In the genomic region with DNA sequence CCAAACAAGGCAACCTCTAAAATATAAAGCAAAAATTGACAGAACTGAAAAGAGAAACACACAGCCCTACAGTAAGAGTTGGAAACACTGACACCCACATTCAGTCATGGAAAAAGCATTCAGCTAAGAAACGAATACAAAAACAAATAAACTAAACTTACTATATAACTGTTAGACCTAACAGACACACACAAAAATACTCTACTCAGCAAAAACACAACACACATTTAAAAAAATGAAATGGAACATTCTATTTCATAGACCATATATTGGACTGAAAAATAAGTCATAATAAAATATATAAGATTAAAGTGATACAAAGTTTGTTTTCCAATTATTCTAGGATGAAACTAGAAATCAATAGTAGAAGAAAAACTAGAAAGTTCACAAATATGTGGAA, we compare ENCODE assay signal across 19 cellular contexts.
DNase-seq lines count a peak whose midpoint lies in the region; ATAC-seq, FAIRE-seq and TF ChIP-seq lines count a peak whose summit lies in the region.
"Had no signal": no experiment of that assay in that cellular context is flagged by ENCODE, and none has a peak within 500 bp of the region (broad histone marks: within the 10 kb centered on the region; RNA-seq: fewer than 3 reads in every experiment).

No MANE protein-coding gene starts in this region.

- no TSS peak for BruUV-seq in HepG2 (replicated peaks; lab: Mats Ljungman, UMichigan)

- in situ Hi-C loops in HepG2 (cut with HindIII; ENCODE audit: extremely low pct_ligation_motif_present, low pct_unique_long_range_greater_than_20kb): no loop called here

- H3K9me3 Mint-ChIP-seq in immature natural killer cell: peaks cover 0 to 4% (median 0%) of the 10 kb centered on the region in 6 donors

- H3K4me3 Mint-ChIP-seq in immature natural killer cell: no peak overlapping the region
- H3K4me3 Mint-ChIP-seq: CD4-positive, CD25-positive, alpha-beta regulatory T cell; CD8-positive, alpha-beta memory T cell; GM23338 had no signal

- H3K4me2 ChIP-seq in HepG2 (ENCODE audit: low read depth, low read length): no peak overlapping the region
- H3K4me2 ChIP-seq: GM23338 had no signal

- TF ChIP-seq EP300 in HepG2 (IDR thresholded peaks at IDR 0.05; ENCODE audit: low read depth in 2 of 2, low read length in 2 of 2): no peak
- TF ChIP-seq EP300 in HepG2 (CRISPR knock-in tag; IDR thresholded peaks at IDR 0.05; ENCODE audit: borderline replicate concordance): no peak

- H3K9ac ChIP-seq in HepG2 (ENCODE audit: insufficient read depth, low read depth, low read length): no peak overlapping the region

- H3K4me1 Mint-ChIP-seq in immature natural killer cell: no peaks in the 10 kb centered on the region
- H3K4me1 Mint-ChIP-seq: CD4-positive, CD25-positive, alpha-beta regulatory T cell; CD8-positive, alpha-beta memory T cell; GM23338 had no signal

- no peaks in the 10 kb centered on the region for H3K36me3 Mint-ChIP-seq in immature natural killer cell
- H3K36me3 Mint-ChIP-seq: CD4-positive, CD25-positive, alpha-beta regulatory T cell; CD8-positive, alpha-beta memory T cell had no signal

- no peaks in the 10 kb centered on the region for H4K20me1 ChIP-seq in HepG2 (ENCODE audit: insufficient read depth, low read length)

- POLR2A ChIA-PET in HepG2 (lab: Yijun Ruan, JAX): no interaction called here

- DNase-seq in HepG2 (ENCODE audit: low spot score) (no peak), right lobe of liver (no peak), pancreas (no peak), GM10266 (ENCODE audit: extremely low spot score) (no peak), immature natural killer cell (no peak)
- DNase-seq: BE2C; C1 segment of cervical spinal cord; CD4-positive, CD25-positive, alpha-beta regulatory T cell; CD8-positive, alpha-beta memory T cell; COR-L47; HCEC 1CT; KBM-7 had no signal

- TF ChIP-seq POLR2A in HepG2 (IDR thresholded peaks at IDR 0.05; ENCODE audit: insufficient read depth in 1 of 2, low read depth in 2 of 2, low read length in 2 of 2) (no peak), right lobe of liver (IDR thresholded peaks at IDR 0.05) (no peak)

- ATAC-seq in HepG2: no peak
- ATAC-seq in right lobe of liver: no peak
- no peak for ATAC-seq in pancreas
- no peak for ATAC-seq in GM18520 (IDR thresholded peaks at IDR 0.05; ENCODE audit: unreplicated experiment)
- ATAC-seq: GM23338 had no signal

- intact Hi-C loops in HepG2 (cut with micrococcal nuclease; ENCODE audit: unreplicated experiment) (no loop called here), right lobe of liver (cut with DNase I) (no loop called here), pancreas (cut with DNase I) (no loop called here)

- H3K9me3 ChIP-seq in HepG2 (ENCODE audit: low read length) (peaks cover 34% of the 10 kb centered on the region), right lobe of liver (no peaks in the 10 kb centered on the region), pancreas (no peaks in the 10 kb centered on the region)
- H3K9me3 ChIP-seq: BE2C had no signal

- TF ChIP-seq RAD21 in HepG2 (CRISPR knock-in tag; IDR thresholded peaks at IDR 0.05): no peak

- H3K27ac Mint-ChIP-seq in immature natural killer cell: no peak overlapping the region
- H3K27ac Mint-ChIP-seq: CD4-positive, CD25-positive, alpha-beta regulatory T cell; CD8-positive, alpha-beta memory T cell; GM23338 had no signal

- H3K79me2 ChIP-seq in HepG2 (ENCODE audit: insufficient read depth, low read length): no peaks in the 10 kb centered on the region

- FAIRE-seq in HepG2 (lab: Jason Lieb, UNC) (no peak), colon (lab: Jason Lieb, UNC) (peak; percentile 96), pancreas (lab: Jason Lieb, UNC) (peak; percentile 95)
- FAIRE-seq: GM12892, GM18507, H54 had no signal

- TF ChIP-seq CTCF in HepG2 (CRISPR knock-in tag; IDR thresholded peaks at IDR 0.05) (no peak), right lobe of liver (IDR thresholded peaks at IDR 0.05) (no peak), pancreas (IDR thresholded peaks at IDR 0.05) (no peak), GM10266 (IDR thresholded peaks at IDR 0.05; ENCODE audit: control insufficient read depth, insufficient read depth, low read depth, missing control alignments) (no peak)

- CTCF ChIA-PET in HepG2 (lab: Yijun Ruan, JAX; ENCODE audit: low intra/inter-chr PET ratio, low total read pairs): no interaction called here

- H3K4me3 ChIP-seq in HepG2 (replicated peaks in 1 of 3; ENCODE audit: insufficient read depth in 1 of 3, low read depth in 2 of 3, low read length in 3 of 3): no peak overlapping the region
- H3K4me3 ChIP-seq in right lobe of liver: no peak overlapping the region
- H3K4me3 ChIP-seq in pancreas: no peak overlapping the region
- H3K4me3 ChIP-seq: GM23338 had no signal

- H3K36me3 ChIP-seq in HepG2 (replicated peaks in 1 of 2; ENCODE audit: control insufficient read depth in 1 of 2, insufficient read depth in 2 of 2, low read length in 2 of 2) (no peaks in the 10 kb centered on the region), right lobe of liver (no peaks in the 10 kb centered on the region), pancreas (no peaks in the 10 kb centered on the region)
- H3K36me3 ChIP-seq: BE2C had no signal

- no peak overlapping the region for H2AFZ ChIP-seq in HepG2 (ENCODE audit: low read length)
- H2AFZ ChIP-seq: GM23338 had no signal

- no peaks in the 10 kb centered on the region for H3K27me3 ChIP-seq in HepG2 (ENCODE audit: control insufficient read depth in 1 of 2, insufficient read depth in 2 of 2, low read length in 2 of 2)
- H3K27me3 ChIP-seq in right lobe of liver: peaks cover 0 to 3% of the 10 kb centered on the region in 2 donors
- peaks cover 0 to 25% (median 0%) of the 10 kb centered on the region in 4 donors for H3K27me3 ChIP-seq in pancreas
- H3K27me3 ChIP-seq: BE2C had no signal

- no peaks in the 10 kb centered on the region for H3K4me1 ChIP-seq in HepG2 (ENCODE audit: insufficient read depth, low read length)
- H3K4me1 ChIP-seq in right lobe of liver: no peaks in the 10 kb centered on the region
- H3K4me1 ChIP-seq in pancreas: no peaks in the 10 kb centered on the region
- H3K4me1 ChIP-seq: BE2C had no signal

- WGBS in HepG2 (ENCODE audit: low lambda C conversion rate): 0% methylated on average over 1 of the region's 1 CpG
- 25% methylated on average over 1 of the region's 1 CpG for WGBS in right lobe of liver (ENCODE audit: insufficient coverage, low coverage, low lambda C conversion rate, missing lambda C conversion rate)
- 20 to 31% methylated on average over 1 of the region's 1 CpG for WGBS in pancreas, 2 donors

- H3K27me3 Mint-ChIP-seq in immature natural killer cell (ENCODE audit: low read depth in 3 of 3): peaks cover 1 to 4% (median 4%) of the 10 kb centered on the region in 3 donors
- H3K27me3 Mint-ChIP-seq: CD4-positive, CD25-positive, alpha-beta regulatory T cell had no signal

- H3K27ac ChIP-seq in HepG2 (ENCODE audit: extremely low read length, insufficient read depth, low read length) (no peak overlapping the region), right lobe of liver (no peak overlapping the region), pancreas (no peak overlapping the region)
- H3K27ac ChIP-seq: 22Rv1 had no signal

TF ChIP-seq in HepG2, 621 proteins besides CTCF, POLR2A, EP300 and RAD21:
- no peak for TF ChIP-seq ARHGAP35 (CRISPR knock-in tag; IDR thresholded peaks at IDR 0.05; ENCODE audit: borderline replicate concordance)
- no peak for TF ChIP-seq CEBPB (IDR thresholded peaks at IDR 0.05; ENCODE audit: borderline replicate concordance, low read depth, low read length)
- peak; percentile 19; the same call in 1 of the 2 replicates for TF ChIP-seq MAFF (IDR thresholded peaks at IDR 0.05; ENCODE audit: low read depth, low read length)
- peak in 1 of 2 experiments; percentile 48; a peak in 2 of 4 replicates for TF ChIP-seq MAFK (conservative IDR thresholded peaks at IDR 0.05 in 1 of 2, IDR thresholded peaks at IDR 0.05 in 1 of 2; ENCODE audit: low read length in 2 of 2)
- TF ChIP-seq YEATS4 (CRISPR knock-in tag; IDR thresholded peaks at IDR 0.05; ENCODE audit: borderline replicate concordance): no peak
- no peak for TF ChIP-seq ZNF546 (CRISPR knock-in tag; conservative IDR thresholded peaks at IDR 0.05)
- TF ChIP-seq ZNF609 (CRISPR knock-in tag; IDR thresholded peaks at IDR 0.05; ENCODE audit: borderline replicate concordance): no peak
